ENCODE assay signal across 8 cellular contexts in genomic region chr5:52989781-52990530, GRCh38. TPM values are rescaled to one million over a fixed set of nuclear protein-coding genes. Genes with fewer than 3 reads are reported as not detected.
A peak's percentile ranks its signal among the peaks of the same experiment; 100 is the strongest.
DNase-seq lines count a peak whose midpoint lies in the region; ATAC-seq and TF ChIP-seq lines count a peak whose summit lies in the region.

No MANE protein-coding gene starts in this region.

- POLR2A ChIA-PET in PC-3 (lab: Charles Lee; ENCODE audit: unreplicated experiment), result interaction anchor here (0.6 kb wide), 3 partner anchors 26 to 48 kb away, joined by 3 to 7 read pairs (median 4); no protein-coding TSS in a partner anchor

- WGBS in right cardiac atrium, result 5% methylated on average over 27 of the region's 27 CpGs

- H3K4me1 ChIP-seq in HAP-1 (peaks cover 4% of the 10 kb centered on the region), PC-3 (ENCODE audit: insufficient read depth, low read length) (peaks cover 66% of the 10 kb centered on the region), right cardiac atrium (ENCODE audit: control insufficient read depth, insufficient read depth, low read length) (no peaks in the 10 kb centered on the region)

- H3K27ac ChIP-seq in PC-3 (ENCODE audit: low read length) (peak overlapping the region; percentile 92), right cardiac atrium (ENCODE audit: low read length) (no peak overlapping the region)

- intact Hi-C loops in PC-3 (cut with micrococcal nuclease) (loop anchor here (2.0 to 10.0 kb wide), 3 partner anchors 47 to 205 kb away; partner anchors contain the start of genes ITGA1 and PELO), right cardiac atrium (cut with DNase I) (no loop called here)

- H3K9ac ChIP-seq in PC-3 (ENCODE audit: low read length), result peak overlapping the region; percentile 96

- H3K9me2 ChIP-seq in PC-3 (replicated peaks; ENCODE audit: low read length), result no peaks in the 10 kb centered on the region

- in situ Hi-C loops in HAP-1 (cut with MboI; ENCODE audit: low sequenced_read_pairs), result no loop called here

- H3F3A ChIP-seq in PC-3 (ENCODE audit: low read length, unreplicated experiment), result peaks cover 4% of the 10 kb centered on the region

- H3K9me3 ChIP-seq in HAP-1 (no peaks in the 10 kb centered on the region), PC-3 (ENCODE audit: low read length) (no peaks in the 10 kb centered on the region), right cardiac atrium (ENCODE audit: control insufficient read depth, low read length) (no peaks in the 10 kb centered on the region)

- CTCF ChIA-PET in PC-3 (lab: Charles Lee), result interaction anchor here (0.6 to 1.6 kb wide), 3 partner anchors 21 to 108 kb away, joined by 3 to 6 read pairs (median 3); no protein-coding TSS in a partner anchor

- BruUV-seq in PC-3 (replicated peaks; lab: Mats Ljungman, UMichigan), result TSS peak; percentile 47

- no peak; the same call in 1 of the 2 replicates for TF ChIP-seq CTCF in PC-3 (conservative IDR thresholded peaks at IDR 0.05; ENCODE audit: low read depth, low read length)

- ATAC-seq in PC-3, result peak; percentile 5
- ATAC-seq in right cardiac atrium, result peak; percentile 74 to 77

- H2AFZ ChIP-seq in PC-3 (ENCODE audit: low read length), result peak overlapping the region; percentile 63

- peak overlapping the region; percentile 86 for H3K4me2 ChIP-seq in PC-3 (ENCODE audit: low read length)

- H3K27me3 ChIP-seq in HAP-1 (ENCODE audit: low read depth) (no peaks in the 10 kb centered on the region), PC-3 (ENCODE audit: low read length) (no peaks in the 10 kb centered on the region), right cardiac atrium (ENCODE audit: control insufficient read depth, insufficient read depth) (no peaks in the 10 kb centered on the region)

- H3K36me3 ChIP-seq in HAP-1 (replicated peaks) (no peaks in the 10 kb centered on the region), PC-3 (ENCODE audit: low read depth, low read length) (peaks cover 41% of the 10 kb centered on the region)

- H3K4me3 ChIP-seq in HAP-1, result peak overlapping the region; percentile 81
- H3K4me3 ChIP-seq in PC-3 (ENCODE audit: low read length), result peak overlapping the region; percentile 89
- peak overlapping the region; percentile 63 for H3K4me3 ChIP-seq in right cardiac atrium (ENCODE audit: low read length)

- DNase-seq in COR-L47 (lab: John Stamatoyannopoulos, UW), result peak; percentile 6
- peak; percentile 33 to 64 for DNase-seq in HAP-1 (ENCODE audit: low spot score in 2 of 2)
- peak; percentile 39 for DNase-seq in PC-3
- peak in 48 of 56 donors; percentile 7 to 71 (median 34) for DNase-seq in amygdala (lab: John Stamatoyannopoulos, UW)
- peak; percentile 36 to 73 (median 71) for DNase-seq in right cardiac atrium
- DNase-seq in pons (ENCODE audit: low spot score), result peak; percentile 73
- no peak for DNase-seq in cerebellar cortex (ENCODE audit: low spot score)
- DNase-seq in NAMALWA (ENCODE audit: low spot score), result no peak

- H4K20me1 ChIP-seq in PC-3 (ENCODE audit: low read length), result peaks cover 49% of the 10 kb centered on the region

- peaks cover 62% of the 10 kb centered on the region for H3K79me2 ChIP-seq in PC-3 (ENCODE audit: low read length)

RNA-seq across cellular contexts. Expression of gene ITGA2, which starts 0.8 kb away (rescaled TPM):
- total RNA-seq in PC-3 (2014; rRNA removed), result 32.4 and 36.7 TPM in 2 replicates
- 1 to 10 TPM; 1.3 to 5.2 (median 1.8) TPM for total RNA-seq in right cardiac atrium
- polyA plus RNA-seq in right cardiac atrium, result 0.50 TPM

Comparison
In these comparisons a context has a peak if more than half of its experiments do, and no peak if none do; other contexts are left out.
1. DNase-seq: peak in COR-L47 (single experiment), HAP-1 (2 of 2), PC-3 (single experiment), amygdala (48 of 56), right cardiac atrium (3 of 3) and pons (single experiment); none in cerebellar cortex (single experiment) and NAMALWA (single experiment).
2. Peak in every context shown above with its lines, with median percentiles within 50 percentile points of each other: H3K4me3 ChIP-seq.